ENCODE assay signal across 1 cellular context in the genomic region with DNA sequence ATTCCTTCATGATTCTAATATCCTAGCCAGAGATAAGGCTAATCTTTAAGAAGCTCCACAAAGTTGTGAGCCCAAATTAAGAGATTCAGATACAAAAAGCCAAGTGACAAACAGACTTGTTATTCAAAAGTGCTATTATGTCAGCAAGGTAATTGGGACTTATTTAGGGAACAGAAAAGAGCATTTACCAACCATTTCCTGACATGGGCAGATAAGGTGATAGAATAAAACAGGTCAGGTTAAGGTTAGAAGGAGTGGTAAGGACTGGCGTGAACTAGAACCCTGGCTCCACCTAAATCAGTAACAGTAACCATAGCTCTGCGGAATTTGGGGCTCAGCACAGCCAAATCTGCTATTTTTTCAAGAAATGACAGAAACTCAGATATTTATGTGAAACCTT.
TF ChIP-seq lines count a peak whose summit lies in the region.

No MANE protein-coding gene starts in this region.

TF ChIP-seq in endothelial cell of umbilical vein, 7 proteins besides CTCF, POLR2A, EP300 and RAD21:
- TF ChIP-seq EZH2 (IDR thresholded peaks at IDR 0.05; ENCODE audit: borderline replicate concordance, low read depth, low read length, severe bottlenecking) (no peak), GATA2 (IDR thresholded peaks at IDR 0.05; ENCODE audit: insufficient read depth, insufficient read length, low read depth, low read length) (no peak), FOS (IDR thresholded peaks at IDR 0.05; ENCODE audit: borderline replicate concordance, insufficient read depth, low read length) (no peak)
